9 cellular contexts compared by ENCODE assay signal in genomic region chr14:76926521-76927251, GRCh38.
DNase-seq lines count a peak whose midpoint lies in the region; ATAC-seq, FAIRE-seq and TF ChIP-seq lines count a peak whose summit lies in the region.
"Had no signal": no experiment of that assay in that cellular context is flagged by ENCODE, and none has a peak within 500 bp of the region (broad histone marks: within the 10 kb centered on the region; RNA-seq: fewer than 3 reads in every experiment).

No MANE protein-coding gene starts in this region.

- ATAC-seq in HG02610 (IDR thresholded peaks at IDR 0.05; ENCODE audit: unreplicated experiment): peak; percentile 58
- peak; percentile 60 to 68 for ATAC-seq in naive thymus-derived CD8-positive, alpha-beta T cell
- ATAC-seq in HG03025 (IDR thresholded peaks at IDR 0.05; ENCODE audit: low FRiP score, unreplicated experiment): no peak

- H3K27me3 Mint-ChIP-seq in naive thymus-derived CD8-positive, alpha-beta T cell: no peaks in the 10 kb centered on the region

- TF ChIP-seq POLR2A in H54 (IDR thresholded peaks at IDR 0.05; ENCODE audit: low read depth, low read length): no peak

- FAIRE-seq in H54 (lab: Jason Lieb, UNC): no peak
- FAIRE-seq: endothelial cell of umbilical vein had no signal

- H3K4me3 Mint-ChIP-seq in naive thymus-derived CD8-positive, alpha-beta T cell: peak overlapping the region; percentile 63 to 85 (median 80)

- no peaks in the 10 kb centered on the region for H3K36me3 Mint-ChIP-seq in naive thymus-derived CD8-positive, alpha-beta T cell

- POLR2A ChIA-PET in naive thymus-derived CD8-positive, alpha-beta T cell (lab: Charles Lee): interaction anchor here (0.6 to 2.3 kb wide), 7 partner anchors 18 to 115 kb away, joined by 3 to 13 read pairs (median 5); no protein-coding TSS in a partner anchor

- DNase-seq in DMS 273 (lab: John Stamatoyannopoulos, UW; ENCODE audit: unreplicated experiment) (peak; percentile 83), T-helper 1 cell (peak; percentile 34 to 72 (median 68)), COLO668 (lab: John Stamatoyannopoulos, UW; ENCODE audit: unreplicated experiment) (no peak), H54 (ENCODE audit: insufficient read length, low spot score) (no peak)
- peak; percentile 85 for DNase-seq in central memory CD4-positive, alpha-beta T cell
- DNase-seq in naive thymus-derived CD8-positive, alpha-beta T cell: peak; percentile 34 to 84 (median 70)

- no peaks in the 10 kb centered on the region for H3K9me3 Mint-ChIP-seq in naive thymus-derived CD8-positive, alpha-beta T cell

- H3K4me1 Mint-ChIP-seq in naive thymus-derived CD8-positive, alpha-beta T cell: peaks cover 36 to 87% (median 80%) of the 10 kb centered on the region in 4 donors

- peak overlapping the region; percentile 68 to 96 (median 82) for H3K27ac Mint-ChIP-seq in naive thymus-derived CD8-positive, alpha-beta T cell

Comparison
In these comparisons a context has a peak if more than half of its experiments do, and no peak if none do; other contexts are left out.
1. DNase-seq: peak in DMS 273 (single experiment), T-helper 1 cell (5 of 5), central memory CD4-positive, alpha-beta T cell (single experiment) and naive thymus-derived CD8-positive, alpha-beta T cell (10 of 10); none in COLO668 (single experiment) and H54 (single experiment).